ENCODE assay signal across 21 cellular contexts in the genomic region with DNA sequence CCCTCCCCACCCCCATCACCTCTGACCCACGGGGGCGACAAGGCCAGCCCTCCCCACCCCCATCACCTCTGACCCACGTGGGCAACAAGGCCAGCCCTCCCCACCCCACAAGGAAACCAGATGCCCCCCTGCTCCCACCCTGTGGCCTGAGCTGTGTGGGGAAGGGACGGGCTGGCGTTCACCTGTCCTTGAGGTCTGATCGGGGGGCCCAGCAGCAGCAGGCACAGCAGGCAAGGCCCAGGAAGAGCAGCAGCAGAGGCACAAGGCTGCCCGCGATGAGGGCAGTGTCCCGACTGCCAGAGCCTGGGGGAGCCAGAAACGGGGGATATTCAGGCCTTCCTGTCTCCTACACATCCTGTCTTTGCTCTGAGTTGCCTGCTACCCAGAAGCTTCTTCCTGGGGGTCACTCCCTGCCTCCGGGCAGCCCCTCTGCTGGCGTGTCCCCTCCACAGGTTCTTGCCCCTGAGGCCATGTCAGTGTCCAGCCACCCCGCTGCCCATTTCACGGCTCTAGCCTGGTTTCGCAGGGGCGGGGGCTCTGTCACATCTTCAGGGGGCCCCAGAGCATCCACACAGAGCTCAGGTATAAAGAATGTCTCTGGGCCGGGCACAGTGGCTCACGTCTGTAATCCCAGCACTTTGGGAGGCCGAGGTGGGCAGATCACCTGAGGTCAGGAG. TPM values are rescaled to one million over a fixed set of nuclear protein-coding genes. Genes with fewer than 3 reads are reported as not detected.
DNase-seq lines count a peak whose midpoint lies in the region; ATAC-seq and TF ChIP-seq lines count a peak whose summit lies in the region.
"Had no signal": no experiment of that assay in that cellular context is flagged by ENCODE, and none has a peak within 500 bp of the region (broad histone marks: within the 10 kb centered on the region; RNA-seq: fewer than 3 reads in every experiment).

No MANE protein-coding gene starts in this region.

- no peak overlapping the region for H3K4me3 ChIP-seq in SK-N-SH (ENCODE audit: low read depth in 2 of 2, low read length in 1 of 2)
- no peak overlapping the region for H3K4me3 ChIP-seq in mesenchymal stem cell (ENCODE audit: insufficient read depth in 1 of 2, low read depth in 1 of 2, low read length in 2 of 2)
- no peak overlapping the region for H3K4me3 ChIP-seq in thyroid gland (replicated peaks in 1 of 3)
- H3K4me3 ChIP-seq: hepatocyte, prostate gland, testis had no signal

- H2BK15ac ChIP-seq in mesenchymal stem cell (ENCODE audit: low read depth, poor library complexity, severe bottlenecking) = peak overlapping the region; percentile 19

- no peaks in the 10 kb centered on the region for H4K20me1 ChIP-seq in SK-N-SH (ENCODE audit: insufficient read depth)

- H3K79me1 ChIP-seq in mesenchymal stem cell (replicated peaks; ENCODE audit: low read length, poor library complexity, severe bottlenecking) = no peaks in the 10 kb centered on the region

- TF ChIP-seq EP300 in SK-N-SH (IDR thresholded peaks at IDR 0.05; ENCODE audit: borderline replicate concordance in 1 of 2, low read depth in 1 of 2, low read length in 1 of 2) = no peak

- no peak overlapping the region for H4K91ac ChIP-seq in mesenchymal stem cell (ENCODE audit: low read length)

- H3F3A ChIP-seq in SK-N-SH (replicated peaks; ENCODE audit: insufficient read depth) = no peaks in the 10 kb centered on the region

- no peak overlapping the region for H3K18ac ChIP-seq in mesenchymal stem cell (ENCODE audit: low read depth in 1 of 2, low read length in 2 of 2)

- WGBS in SK-N-SH (ENCODE audit: low lambda C conversion rate) = 73% methylated on average over 16 of the region's 19 CpGs
- WGBS in mesenchymal stem cell = 76% methylated on average over 17 of the region's 19 CpGs
- WGBS in thyroid gland, 2 donors = 79 to 89% methylated on average over 7 to 14 of the region's 19 CpGs

- H3K9me2 ChIP-seq in SK-N-SH = no peaks in the 10 kb centered on the region

- H3K14ac ChIP-seq in mesenchymal stem cell (ENCODE audit: low read length in 2 of 2) = no peak overlapping the region

- no peak overlapping the region for H3K27ac ChIP-seq in SK-N-SH (ENCODE audit: low read depth in 2 of 2, low read length in 1 of 2)
- H3K27ac ChIP-seq in mesenchymal stem cell (ENCODE audit: low read length, poor library complexity, severe bottlenecking) = no peak overlapping the region
- peak overlapping the region; percentile 26 to 67 (median 62) for H3K27ac ChIP-seq in thyroid gland
- H3K27ac ChIP-seq: 22Rv1, hepatocyte, KMS-11, prostate gland, RWPE1, testis, WERI-Rb-1 had no signal

- CTCF ChIA-PET in SK-N-SH (lab: Yijun Ruan, JAX) = interaction anchor here (3.4 to 3.5 kb wide), 2 partner anchors 10 to 65 kb away, joined by 15 to 18 read pairs; a partner anchor contains a TSS

- no peak overlapping the region for H3K23ac ChIP-seq in mesenchymal stem cell (ENCODE audit: low read length in 2 of 2)

- peak; percentile 25 for DNase-seq in SK-N-SH
- no peak for DNase-seq in mesenchymal stem cell
- DNase-seq in thyroid gland = no peak
- no peak for DNase-seq in AML-193 (lab: John Stamatoyannopoulos, UW)
- DNase-seq in NCI-H748 (lab: John Stamatoyannopoulos, UW; ENCODE audit: unreplicated experiment) = no peak
- DNase-seq: activated CD8-positive, alpha-beta memory T cell treated with anti-CD3 and anti-CD28 coated beads, Interleukin-2, amount 50 U/mL, for 4 hours; activated naive CD8-positive, alpha-beta T cell treated with anti-CD3 and anti-CD28 coated beads, Interleukin-2, amount 10 ng/mL, durations not matched to agents 7 days and 5 days; effector CD8-positive, alpha-beta T cell; GF-D8; immature natural killer cell; left ventricle myocardium superior; WERI-Rb-1 had no signal

- TF ChIP-seq RAD21 in SK-N-SH (IDR thresholded peaks at IDR 0.05; ENCODE audit: low read length) = no peak

- H2AFZ ChIP-seq in SK-N-SH (ENCODE audit: low read depth) (no peak overlapping the region), mesenchymal stem cell (ENCODE audit: low read depth, low read length) (no peak overlapping the region)
- H2AFZ ChIP-seq: hepatocyte had no signal

- H3K27me3 ChIP-seq in SK-N-SH (ENCODE audit: insufficient read depth) (no peaks in the 10 kb centered on the region), mesenchymal stem cell (ENCODE audit: control insufficient read depth in 1 of 2, insufficient read depth in 1 of 2, low read length in 2 of 2) (peaks cover 0 to 7% of the 10 kb centered on the region in 2 experiments), thyroid gland (no peaks in the 10 kb centered on the region)
- H3K27me3 ChIP-seq: hepatocyte, testis had no signal

- no peak overlapping the region for H3K4ac ChIP-seq in mesenchymal stem cell (ENCODE audit: low read depth in 1 of 2, low read length in 2 of 2)

- H3K9me3 ChIP-seq in SK-N-SH (no peaks in the 10 kb centered on the region), mesenchymal stem cell (ENCODE audit: control insufficient read depth, low read length) (no peaks in the 10 kb centered on the region), thyroid gland (no peaks in the 10 kb centered on the region)
- H3K9me3 ChIP-seq: prostate gland, testis had no signal

- TF ChIP-seq POLR2A in thyroid gland (IDR thresholded peaks at IDR 0.05) = no peak

- no peak overlapping the region for H2BK12ac ChIP-seq in mesenchymal stem cell (ENCODE audit: low read length in 2 of 2)

- no peak overlapping the region for H2BK5ac ChIP-seq in mesenchymal stem cell (ENCODE audit: low read depth, low read length, poor library complexity, severe bottlenecking)

- H3K4me2 ChIP-seq in SK-N-SH = no peak overlapping the region
- no peak overlapping the region for H3K4me2 ChIP-seq in mesenchymal stem cell (ENCODE audit: low read length, poor library complexity, severe bottlenecking)
- H3K4me2 ChIP-seq: hepatocyte, KMS-11 had no signal

- POLR2A ChIA-PET in SK-N-SH (lab: Yijun Ruan, JAX) = interaction anchor here (0.8 kb wide), 1 partner anchor 9 kb away, joined by 3 read pairs; no protein-coding TSS in a partner anchor

- no peak overlapping the region for H2BK120ac ChIP-seq in mesenchymal stem cell (ENCODE audit: low read depth, low read length)

- H3K79me2 ChIP-seq in SK-N-SH (ENCODE audit: insufficient read depth) = no peaks in the 10 kb centered on the region
- H3K79me2 ChIP-seq: hepatocyte had no signal

- H3K4me1 ChIP-seq in SK-N-SH (ENCODE audit: control insufficient read depth in 1 of 2, insufficient read depth in 2 of 2, low read depth in 1 of 2, low read length in 1 of 2) (peaks cover under 1 to 19% of the 10 kb centered on the region in 2 experiments; a peak in 1 of 4 replicates), mesenchymal stem cell (ENCODE audit: control insufficient read depth, insufficient read depth, low read depth, low read length) (peaks cover 10% of the 10 kb centered on the region), thyroid gland (peaks cover 22 to 30% of the 10 kb centered on the region in 2 donors)

- intact Hi-C loops in thyroid gland (cut with DNase I) = no loop called here

- no peak for TF ChIP-seq CTCF in SK-N-SH (IDR thresholded peaks at IDR 0.05)
- no peak for TF ChIP-seq CTCF in thyroid gland (IDR thresholded peaks at IDR 0.05)

- H3K36me3 ChIP-seq in SK-N-SH (replicated peaks in 1 of 2; ENCODE audit: control insufficient read depth in 1 of 2, insufficient read depth in 2 of 2, low read length in 1 of 2) (no peaks in the 10 kb centered on the region), mesenchymal stem cell (ENCODE audit: control insufficient read depth in 1 of 2, insufficient read depth in 2 of 2, low read depth in 1 of 2, low read length in 2 of 2) (peaks cover 0 to 6% of the 10 kb centered on the region in 2 experiments), thyroid gland (peaks cover 10 to 14% of the 10 kb centered on the region in 2 donors)
- H3K36me3 ChIP-seq: prostate gland had no signal

- no peak overlapping the region for H4K8ac ChIP-seq in mesenchymal stem cell (ENCODE audit: low read length)

- no peak for ATAC-seq in SK-N-SH treated with all-trans-retinoic acid at 6 μM for 48 hours
- ATAC-seq: esophagus mucosa, HCT116, left ventricle myocardium superior had no signal

- H3K9ac ChIP-seq in SK-N-SH (no peak overlapping the region), mesenchymal stem cell (ENCODE audit: low read length) (no peak overlapping the region)
- H3K9ac ChIP-seq: KMS-11 had no signal

- H2AK5ac ChIP-seq in mesenchymal stem cell (ENCODE audit: low read length, severe bottlenecking) = no peak overlapping the region

TF ChIP-seq in SK-N-SH, 30 proteins besides CTCF, POLR2A, EP300 and RAD21 (continues in another document):
- TF ChIP-seq YY1 (IDR thresholded peaks at IDR 0.05; ENCODE audit: low read depth) = no peak
- no peak for TF ChIP-seq RCOR1 (IDR thresholded peaks at IDR 0.05; ENCODE audit: low read length)

TF ChIP-seq in SK-N-SH treated with all-trans-retinoic acid at 6 μM for 48 hours, 23 proteins besides CTCF, POLR2A, EP300 and RAD21 (continues in another document):
- TF ChIP-seq TCF4 (CRISPR knock-in tag; IDR thresholded peaks at IDR 0.05; ENCODE audit: borderline replicate concordance) = no peak
- TF ChIP-seq ZC3H10 (CRISPR knock-in tag; IDR thresholded peaks at IDR 0.05) = no peak
- no peak for TF ChIP-seq ARNTL (CRISPR knock-in tag; IDR thresholded peaks at IDR 0.05; ENCODE audit: borderline replicate concordance, low read depth)
- no peak for TF ChIP-seq RARB (CRISPR knock-in tag; IDR thresholded peaks at IDR 0.05)
- TF ChIP-seq ZFP30 (CRISPR knock-in tag; IDR thresholded peaks at IDR 0.05) = no peak

RNA-seq across cellular contexts. Expression of a gene that starts 6.8 kb away (rescaled TPM):
- polyA plus RNA-seq in SK-N-SH (2012; rRNA removed) = 0.39 TPM in 2 replicates
- polyA plus RNA-seq in SK-N-SH (2012; cell fraction: cytosol; rRNA removed) = 0.10 and 0.16 TPM in 2 replicates
- polyA plus RNA-seq in SK-N-SH (2012; cell fraction: nucleus; rRNA removed) = 2.0 and 3.6 TPM in 2 replicates
- polyA plus RNA-seq in mesenchymal stem cell (2013, experiment 1 of 2) = 3.0 TPM
- polyA plus RNA-seq in mesenchymal stem cell (2013, experiment 2 of 2) = 3.3 TPM
- total RNA-seq in thyroid gland = 10 to 100 TPM; 31.6 to 52.0 (median 35.5) TPM

RNA-seq across cellular contexts. Expression of a gene that starts 10.1 kb away (rescaled TPM):
- polyA plus RNA-seq in SK-N-SH (2012; rRNA removed) = 9.8 and 11.0 TPM in 2 replicates
- 4.7 and 8.6 TPM in 2 replicates for polyA plus RNA-seq in SK-N-SH (2012; cell fraction: cytosol; rRNA removed)
- polyA plus RNA-seq in SK-N-SH (2012; cell fraction: nucleus; rRNA removed) = 11.1 and 14.5 TPM in 2 replicates
- 14.0 TPM for polyA plus RNA-seq in mesenchymal stem cell (2013, experiment 1 of 2)
- 13.3 TPM for polyA plus RNA-seq in mesenchymal stem cell (2013, experiment 2 of 2)
- total RNA-seq in thyroid gland = 10 to 100 TPM; 17.5 to 28.2 (median 23.9) TPM

RNA-seq across cellular contexts. Expression of a gene that starts 10.9 kb away (rescaled TPM):
- polyA plus RNA-seq in SK-N-SH (2012; rRNA removed) = 3.8 and 4.5 TPM in 2 replicates
- polyA plus RNA-seq in SK-N-SH (2012; cell fraction: cytosol; rRNA removed) = 2.7 and 3.0 TPM in 2 replicates
- polyA plus RNA-seq in SK-N-SH (2012; cell fraction: nucleus; rRNA removed) = 12.1 and 14.6 TPM in 2 replicates
- 10.4 TPM for polyA plus RNA-seq in mesenchymal stem cell (2013, experiment 1 of 2)
- polyA plus RNA-seq in mesenchymal stem cell (2013, experiment 2 of 2) = 10.6 TPM
- total RNA-seq in thyroid gland = 100 to 1,000 TPM in 3 of 4 donors, 10 to 100 TPM in 1; 67.5 to 140 (median 124) TPM

RNA-seq across cellular contexts. Expression of a gene that starts 45.9 kb away (rescaled TPM):
- 123 and 149 TPM in 2 replicates for polyA plus RNA-seq in SK-N-SH (2012; rRNA removed)
- polyA plus RNA-seq in SK-N-SH (2012; cell fraction: cytosol; rRNA removed) = 54.5 and 84.1 TPM in 2 replicates
- polyA plus RNA-seq in SK-N-SH (2012; cell fraction: nucleus; rRNA removed) = 251 and 315 TPM in 2 replicates
- 89.1 TPM for polyA plus RNA-seq in mesenchymal stem cell (2013, experiment 1 of 2)
- polyA plus RNA-seq in mesenchymal stem cell (2013, experiment 2 of 2) = 80.8 TPM
- 100 to 1,000 TPM; 181 to 256 (median 242) TPM for total RNA-seq in thyroid gland

Comparison
In these comparisons a context has a peak if more than half of its experiments do, and no peak if none do; other contexts are left out.
1. H3K27ac ChIP-seq: peak in thyroid gland (3 of 3); none in SK-N-SH (0 of 2) and mesenchymal stem cell (single experiment).